ENCODE assay signal across 1 cellular context in the genomic region with DNA sequence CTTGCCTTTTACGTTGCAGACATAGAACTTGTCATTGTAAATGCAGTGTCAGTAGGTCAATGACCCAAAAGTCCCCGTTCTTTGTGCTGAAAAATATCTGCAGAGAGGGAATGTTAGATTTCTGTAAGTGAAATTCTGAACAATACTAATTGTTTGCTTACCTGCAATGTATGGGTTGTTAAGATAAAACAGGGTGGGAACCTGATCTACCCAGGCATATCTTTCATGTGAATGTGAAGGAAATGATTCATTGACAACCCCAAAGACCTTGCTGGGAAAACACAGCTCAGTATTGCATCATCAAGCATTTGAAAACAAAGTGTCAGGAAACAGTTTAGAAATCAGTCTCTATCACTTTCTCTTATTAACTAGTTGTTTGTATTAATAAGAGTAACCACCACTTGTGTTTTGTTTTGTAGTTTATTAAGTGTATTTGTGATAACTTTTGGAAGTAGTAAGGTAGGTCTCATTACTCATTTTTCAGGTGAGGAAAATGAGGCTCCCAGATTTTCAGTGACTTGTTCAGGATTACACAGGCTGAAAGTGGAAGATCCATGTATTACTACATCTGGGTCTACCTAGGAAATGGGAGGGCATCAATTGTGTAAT.
A peak's percentile ranks its signal among the peaks of the same experiment; 100 is the strongest.
TF ChIP-seq lines count a peak whose summit lies in the region.

No MANE protein-coding gene starts in this region.

TF ChIP-seq in K562, 482 proteins besides CTCF, POLR2A, EP300 and RAD21 (continued from another document and continues in another):
- no peak for TF ChIP-seq NR3C1 (CRISPR knock-in tag; IDR thresholded peaks at IDR 0.05)
- no peak for TF ChIP-seq POLR3G (IDR thresholded peaks at IDR 0.05; ENCODE audit: extremely low read depth, insufficient read length, insufficient replicate concordance)
- no peak for TF ChIP-seq MAFK (IDR thresholded peaks at IDR 0.05; ENCODE audit: low read length)
- TF ChIP-seq BHLHE40 (IDR thresholded peaks at IDR 0.05; ENCODE audit: low read length), result peak; percentile 12; the same call in 1 of the 2 replicates
- TF ChIP-seq ETV1 (tag; conservative IDR thresholded peaks at IDR 0.05; ENCODE audit: low read depth), result peak; percentile 76
- TF ChIP-seq HDAC2 (IDR thresholded peaks at IDR 0.05), result peak; percentile 91; the same call in 1 of the 2 replicates
- peak in 1 of 2 experiments; percentile 83; a peak in 1 of 4 replicates for TF ChIP-seq ARNT (IDR thresholded peaks at IDR 0.05)
- peak; percentile 72 for TF ChIP-seq RNF2 (IDR thresholded peaks at IDR 0.05)
- TF ChIP-seq, protein P1, sequence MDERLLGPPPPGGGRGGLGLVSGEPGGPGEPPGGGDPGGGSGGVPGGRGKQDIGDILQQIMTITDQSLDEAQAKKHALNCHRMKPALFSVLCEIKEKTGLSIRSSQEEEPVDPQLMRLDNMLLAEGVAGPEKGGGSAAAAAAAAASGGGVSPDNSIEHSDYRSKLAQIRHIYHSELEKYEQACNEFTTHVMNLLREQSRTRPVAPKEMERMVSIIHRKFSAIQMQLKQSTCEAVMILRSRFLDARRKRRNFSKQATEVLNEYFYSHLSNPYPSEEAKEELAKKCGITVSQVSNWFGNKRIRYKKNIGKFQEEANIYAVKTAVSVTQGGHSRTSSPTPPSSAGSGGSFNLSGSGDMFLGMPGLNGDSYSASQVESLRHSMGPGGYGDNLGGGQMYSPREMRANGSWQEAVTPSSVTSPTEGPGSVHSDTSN (CRISPR knock-in tag; IDR thresholded peaks at IDR 0.05; ENCODE audit: low read depth), result no peak
- TF ChIP-seq, protein P1 (tag; conservative IDR thresholded peaks at IDR 0.05; ENCODE audit: low read depth), result peak; percentile 86
- TF ChIP-seq, protein P2, sequence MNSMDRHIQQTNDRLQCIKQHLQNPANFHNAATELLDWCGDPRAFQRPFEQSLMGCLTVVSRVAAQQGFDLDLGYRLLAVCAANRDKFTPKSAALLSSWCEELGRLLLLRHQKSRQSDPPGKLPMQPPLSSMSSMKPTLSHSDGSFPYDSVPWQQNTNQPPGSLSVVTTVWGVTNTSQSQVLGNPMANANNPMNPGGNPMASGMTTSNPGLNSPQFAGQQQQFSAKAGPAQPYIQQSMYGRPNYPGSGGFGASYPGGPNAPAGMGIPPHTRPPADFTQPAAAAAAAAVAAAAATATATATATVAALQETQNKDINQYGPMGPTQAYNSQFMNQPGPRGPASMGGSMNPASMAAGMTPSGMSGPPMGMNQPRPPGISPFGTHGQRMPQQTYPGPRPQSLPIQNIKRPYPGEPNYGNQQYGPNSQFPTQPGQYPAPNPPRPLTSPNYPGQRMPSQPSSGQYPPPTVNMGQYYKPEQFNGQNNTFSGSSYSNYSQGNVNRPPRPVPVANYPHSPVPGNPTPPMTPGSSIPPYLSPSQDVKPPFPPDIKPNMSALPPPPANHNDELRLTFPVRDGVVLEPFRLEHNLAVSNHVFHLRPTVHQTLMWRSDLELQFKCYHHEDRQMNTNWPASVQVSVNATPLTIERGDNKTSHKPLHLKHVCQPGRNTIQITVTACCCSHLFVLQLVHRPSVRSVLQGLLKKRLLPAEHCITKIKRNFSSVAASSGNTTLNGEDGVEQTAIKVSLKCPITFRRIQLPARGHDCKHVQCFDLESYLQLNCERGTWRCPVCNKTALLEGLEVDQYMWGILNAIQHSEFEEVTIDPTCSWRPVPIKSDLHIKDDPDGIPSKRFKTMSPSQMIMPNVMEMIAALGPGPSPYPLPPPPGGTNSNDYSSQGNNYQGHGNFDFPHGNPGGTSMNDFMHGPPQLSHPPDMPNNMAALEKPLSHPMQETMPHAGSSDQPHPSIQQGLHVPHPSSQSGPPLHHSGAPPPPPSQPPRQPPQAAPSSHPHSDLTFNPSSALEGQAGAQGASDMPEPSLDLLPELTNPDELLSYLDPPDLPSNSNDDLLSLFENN (IDR thresholded peaks at IDR 0.05; ENCODE audit: low read depth in 2 of 2, low read length in 2 of 2), result peak in 1 of 2 experiments; percentile 67; a peak in 1 of 4 replicates
- no peak for TF ChIP-seq STAG1 (CRISPR knock-in tag; IDR thresholded peaks at IDR 0.05; ENCODE audit: borderline replicate concordance)
- peak; percentile 93 for TF ChIP-seq HMBOX1 (IDR thresholded peaks at IDR 0.05)
- TF ChIP-seq KDM1A (IDR thresholded peaks at IDR 0.05), result peak; percentile 90 to 94
- TF ChIP-seq MTA1 (IDR thresholded peaks at IDR 0.05; ENCODE audit: borderline replicate concordance), result peak; percentile 82; the same call in 1 of the 2 replicates
- no peak for TF ChIP-seq ID3 (CRISPR knock-in tag; IDR thresholded peaks at IDR 0.05)
- TF ChIP-seq ID3 (tag; IDR thresholded peaks at IDR 0.05), result 0 out of 2 replicates have a peak, but pooled peaks have one; percentile 43
- TF ChIP-seq MECOM (CRISPR knock-in tag; IDR thresholded peaks at IDR 0.05), result peak; percentile 13; the same call in 1 of the 2 replicates
- peak; percentile 99 for TF ChIP-seq ZEB2 (IDR thresholded peaks at IDR 0.05)
- no peak for TF ChIP-seq SAFB (IDR thresholded peaks at IDR 0.05; ENCODE audit: borderline replicate concordance, low read depth, low read length)
- TF ChIP-seq TAF9B (IDR thresholded peaks at IDR 0.05; ENCODE audit: partially characterized antibody), result peak; percentile 51
- peak; percentile 96 for TF ChIP-seq FOSL1 (tag; conservative IDR thresholded peaks at IDR 0.05)
- TF ChIP-seq GTF2E2 (tag; IDR thresholded peaks at IDR 0.05), result peak; percentile 69; the same call in 1 of the 2 replicates
- TF ChIP-seq, protein P3, sequence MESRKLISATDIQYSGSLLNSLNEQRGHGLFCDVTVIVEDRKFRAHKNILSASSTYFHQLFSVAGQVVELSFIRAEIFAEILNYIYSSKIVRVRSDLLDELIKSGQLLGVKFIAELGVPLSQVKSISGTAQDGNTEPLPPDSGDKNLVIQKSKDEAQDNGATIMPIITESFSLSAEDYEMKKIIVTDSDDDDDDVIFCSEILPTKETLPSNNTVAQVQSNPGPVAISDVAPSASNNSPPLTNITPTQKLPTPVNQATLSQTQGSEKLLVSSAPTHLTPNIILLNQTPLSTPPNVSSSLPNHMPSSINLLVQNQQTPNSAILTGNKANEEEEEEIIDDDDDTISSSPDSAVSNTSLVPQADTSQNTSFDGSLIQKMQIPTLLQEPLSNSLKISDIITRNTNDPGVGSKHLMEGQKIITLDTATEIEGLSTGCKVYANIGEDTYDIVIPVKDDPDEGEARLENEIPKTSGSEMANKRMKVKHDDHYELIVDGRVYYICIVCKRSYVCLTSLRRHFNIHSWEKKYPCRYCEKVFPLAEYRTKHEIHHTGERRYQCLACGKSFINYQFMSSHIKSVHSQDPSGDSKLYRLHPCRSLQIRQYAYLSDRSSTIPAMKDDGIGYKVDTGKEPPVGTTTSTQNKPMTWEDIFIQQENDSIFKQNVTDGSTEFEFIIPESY (CRISPR knock-in tag; IDR thresholded peaks at IDR 0.05), result no peak
- TF ChIP-seq MEF2D (tag; conservative IDR thresholded peaks at IDR 0.05; ENCODE audit: low read depth), result peak; percentile 52; the same call in 1 of the 2 replicates
- TF ChIP-seq KLF16 (IDR thresholded peaks at IDR 0.05), result peak; percentile 52; the same call in 1 of the 2 replicates
- TF ChIP-seq SRF (CRISPR knock-in tag; IDR thresholded peaks at IDR 0.05), result no peak
- TF ChIP-seq HDAC3 (IDR thresholded peaks at IDR 0.05; ENCODE audit: borderline replicate concordance, partially characterized antibody), result peak; percentile 70
- TF ChIP-seq, protein P4, sequence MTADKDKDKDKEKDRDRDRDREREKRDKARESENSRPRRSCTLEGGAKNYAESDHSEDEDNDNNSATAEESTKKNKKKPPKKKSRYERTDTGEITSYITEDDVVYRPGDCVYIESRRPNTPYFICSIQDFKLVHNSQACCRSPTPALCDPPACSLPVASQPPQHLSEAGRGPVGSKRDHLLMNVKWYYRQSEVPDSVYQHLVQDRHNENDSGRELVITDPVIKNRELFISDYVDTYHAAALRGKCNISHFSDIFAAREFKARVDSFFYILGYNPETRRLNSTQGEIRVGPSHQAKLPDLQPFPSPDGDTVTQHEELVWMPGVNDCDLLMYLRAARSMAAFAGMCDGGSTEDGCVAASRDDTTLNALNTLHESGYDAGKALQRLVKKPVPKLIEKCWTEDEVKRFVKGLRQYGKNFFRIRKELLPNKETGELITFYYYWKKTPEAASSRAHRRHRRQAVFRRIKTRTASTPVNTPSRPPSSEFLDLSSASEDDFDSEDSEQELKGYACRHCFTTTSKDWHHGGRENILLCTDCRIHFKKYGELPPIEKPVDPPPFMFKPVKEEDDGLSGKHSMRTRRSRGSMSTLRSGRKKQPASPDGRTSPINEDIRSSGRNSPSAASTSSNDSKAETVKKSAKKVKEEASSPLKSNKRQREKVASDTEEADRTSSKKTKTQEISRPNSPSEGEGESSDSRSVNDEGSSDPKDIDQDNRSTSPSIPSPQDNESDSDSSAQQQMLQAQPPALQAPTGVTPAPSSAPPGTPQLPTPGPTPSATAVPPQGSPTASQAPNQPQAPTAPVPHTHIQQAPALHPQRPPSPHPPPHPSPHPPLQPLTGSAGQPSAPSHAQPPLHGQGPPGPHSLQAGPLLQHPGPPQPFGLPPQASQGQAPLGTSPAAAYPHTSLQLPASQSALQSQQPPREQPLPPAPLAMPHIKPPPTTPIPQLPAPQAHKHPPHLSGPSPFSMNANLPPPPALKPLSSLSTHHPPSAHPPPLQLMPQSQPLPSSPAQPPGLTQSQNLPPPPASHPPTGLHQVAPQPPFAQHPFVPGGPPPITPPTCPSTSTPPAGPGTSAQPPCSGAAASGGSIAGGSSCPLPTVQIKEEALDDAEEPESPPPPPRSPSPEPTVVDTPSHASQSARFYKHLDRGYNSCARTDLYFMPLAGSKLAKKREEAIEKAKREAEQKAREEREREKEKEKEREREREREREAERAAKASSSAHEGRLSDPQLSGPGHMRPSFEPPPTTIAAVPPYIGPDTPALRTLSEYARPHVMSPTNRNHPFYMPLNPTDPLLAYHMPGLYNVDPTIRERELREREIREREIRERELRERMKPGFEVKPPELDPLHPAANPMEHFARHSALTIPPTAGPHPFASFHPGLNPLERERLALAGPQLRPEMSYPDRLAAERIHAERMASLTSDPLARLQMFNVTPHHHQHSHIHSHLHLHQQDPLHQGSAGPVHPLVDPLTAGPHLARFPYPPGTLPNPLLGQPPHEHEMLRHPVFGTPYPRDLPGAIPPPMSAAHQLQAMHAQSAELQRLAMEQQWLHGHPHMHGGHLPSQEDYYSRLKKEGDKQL (CRISPR knock-in tag; IDR thresholded peaks at IDR 0.05; ENCODE audit: borderline replicate concordance), result no peak
- TF ChIP-seq NR4A1 (CRISPR knock-in tag; IDR thresholded peaks at IDR 0.05), result no peak
- TF ChIP-seq NR4A1 (tag; IDR thresholded peaks at IDR 0.05), result peak; percentile 79; the same call in 1 of the 2 replicates
- TF ChIP-seq POLR3A (IDR thresholded peaks at IDR 0.05; ENCODE audit: borderline replicate concordance, extremely low read depth, insufficient read depth, insufficient read length), result no peak
- 0 out of 2 replicates have a peak, but pooled peaks have one; percentile 11 for TF ChIP-seq ELF2 (CRISPR knock-in tag; IDR thresholded peaks at IDR 0.05)
- no peak for TF ChIP-seq POLR2AphosphoS2 (IDR thresholded peaks at IDR 0.05; ENCODE audit: low read length)
- no peak for TF ChIP-seq NR2C2 (CRISPR knock-in tag; IDR thresholded peaks at IDR 0.05)
- peak; percentile 64; the same call in 1 of the 2 replicates for TF ChIP-seq NR2C2 (tag; IDR thresholded peaks at IDR 0.05)
- TF ChIP-seq NR2C1 (IDR thresholded peaks at IDR 0.05), result 0 out of 2 replicates have a peak, but pooled peaks have one; percentile 18
- TF ChIP-seq NR2C1 (tag; IDR thresholded peaks at IDR 0.05), result peak; percentile 62
- TF ChIP-seq ATF3 (IDR thresholded peaks at IDR 0.05), result peak; percentile 100
- peak; percentile 98 for TF ChIP-seq ATF3 (CRISPR knock-in tag; conservative IDR thresholded peaks at IDR 0.05)
- TF ChIP-seq FOS (IDR thresholded peaks at IDR 0.05; ENCODE audit: extremely low read depth, insufficient read length), result peak; percentile 4
- no peak for TF ChIP-seq ZNF253 (CRISPR knock-in tag; conservative IDR thresholded peaks at IDR 0.05)
- peak; percentile 97 for TF ChIP-seq IRF9 (tag; IDR thresholded peaks at IDR 0.05)
- TF ChIP-seq HSF4 (CRISPR knock-in tag; IDR thresholded peaks at IDR 0.05; ENCODE audit: borderline replicate concordance), result peak; percentile 40; the same call in 1 of the 2 replicates
- TF ChIP-seq TAL1 (IDR thresholded peaks at IDR 0.05), result peak; percentile 78
- TF ChIP-seq BRD9 (IDR thresholded peaks at IDR 0.05; ENCODE audit: low read depth, partially characterized antibody), result peak; percentile 79
- no peak for TF ChIP-seq ZNF184 (CRISPR knock-in tag; IDR thresholded peaks at IDR 0.05)
